ENCODE assay signal across 24 cellular contexts in genomic region chr12:2415568-2415944, GRCh38.
"Had no signal": no experiment of that assay in that cellular context is flagged by ENCODE, and none has a peak within 500 bp of the region (broad histone marks: within the 10 kb centered on the region; RNA-seq: fewer than 3 reads in every experiment).

No MANE protein-coding gene starts in this region.

- H3K4me3 Mint-ChIP-seq: activated CD4-positive, alpha-beta memory T cell treated with anti-CD3 and anti-CD28 coated beads, Interleukin-2, amount 10 ng/mL, durations not matched to agents 7 days and 5 days; activated CD4-positive, alpha-beta T cell treated with anti-CD3 and anti-CD28 coated beads, Interleukin-2, amount 10 ng/mL, durations not matched to agents 7 days and 5 days; activated T-cell treated with anti-CD3 and anti-CD28 coated beads, Interleukin-2, amount 50 U/mL, for 24 hours; activated T-helper 17 cell treated with anti-CD3 and anti-CD28 coated beads, Interleukin-2, amount 50 U/mL, for 72 hours; naive B cell had no signal

- H3K36me3 Mint-ChIP-seq: activated naive CD4-positive, alpha-beta T cell treated with anti-CD3 and anti-CD28 coated beads, Interleukin-2, amount 50 U/mL, for 72 hours; naive B cell had no signal

- H3K9me3 ChIP-seq: body of pancreas, upper lobe of left lung had no signal

- H2AFZ ChIP-seq: hepatocyte had no signal

- H3K27me3 ChIP-seq: body of pancreas, hepatocyte, upper lobe of left lung had no signal

- H3K79me2 ChIP-seq: hepatocyte had no signal

- FAIRE-seq: colon, frontal cortex had no signal

- H3K36me3 ChIP-seq: upper lobe of left lung, WERI-Rb-1 had no signal

- H3K27ac Mint-ChIP-seq: activated CD4-positive, alpha-beta memory T cell treated with anti-CD3 and anti-CD28 coated beads, Interleukin-2, amount 10 ng/mL, durations not matched to agents 7 days and 5 days; activated CD4-positive, alpha-beta T cell treated with anti-CD3 and anti-CD28 coated beads, Interleukin-2, amount 10 ng/mL, durations not matched to agents 7 days and 5 days; activated naive CD4-positive, alpha-beta T cell treated with anti-CD3 and anti-CD28 coated beads, Interleukin-2, amount 50 U/mL, for 72 hours; activated T-cell treated with anti-CD3 and anti-CD28 coated beads, Interleukin-2, amount 50 U/mL, for 24 hours; activated T-helper 17 cell treated with anti-CD3 and anti-CD28 coated beads, Interleukin-2, amount 50 U/mL, for 72 hours had no signal

- H3K4me3 ChIP-seq: body of pancreas, hepatocyte, upper lobe of left lung had no signal

- DNase-seq: activated CD4-positive, alpha-beta memory T cell treated with anti-CD3 and anti-CD28 coated beads, Interleukin-2, amount 10 ng/mL, durations not matched to agents 7 days and 5 days; activated CD4-positive, alpha-beta T cell treated with anti-CD3 and anti-CD28 coated beads, Interleukin-2, amount 10 ng/mL, durations not matched to agents 7 days and 5 days; activated CD4-positive, CD25-positive, alpha-beta regulatory T cell treated with anti-CD3 and anti-CD28 coated beads, Interleukin-2, amount 50 U/mL, for 72 hours; activated CD8-positive, alpha-beta memory T cell treated with anti-CD3 and anti-CD28 coated beads, Interleukin-2, amount 50 U/mL, for 48 hours; activated naive CD4-positive, alpha-beta T cell; activated T-cell treated with anti-CD3 and anti-CD28 coated beads, Interleukin-2, amount 50 U/mL, for 24 hours; body of pancreas; effector CD8-positive, alpha-beta T cell; islet precursor cell; left cardiac atrium; left ventricle myocardium superior; naive B cell; nucleus accumbens; right cardiac atrium; stimulated activated CD4-positive, alpha-beta T cell treated with anti-CD3 and anti-CD28 coated beads, Interleukin-12 subunit alpha, Interleukin-12 subunit beta, amount 100 ng/mL, for 4 hours; stimulated activated CD4-positive, alpha-beta T cell treated with anti-CD3 and anti-CD28 coated beads, Interleukin-4, amount 100 ng/mL, for 1 hour; stimulated activated naive CD8-positive, alpha-beta T cell treated with anti-CD3 and anti-CD28 coated beads, Interleukin-15, Interleukin-2, amounts not matched to agents 100 U/mL and 50 U/mL, for 24 hours; WERI-Rb-1 had no signal

- ATAC-seq: activated naive CD4-positive, alpha-beta T cell treated with anti-CD3 and anti-CD28 coated beads, Interleukin-2, amount 50 U/mL, for 72 hours; activated T-helper 17 cell treated with anti-CD3 and anti-CD28 coated beads, Interleukin-2, amount 50 U/mL, for 72 hours; body of pancreas; left ventricle myocardium superior; stimulated activated naive CD8-positive, alpha-beta T cell treated with anti-CD3 and anti-CD28 coated beads, Interleukin-15, Interleukin-2, amounts not matched to agents 100 U/mL and 50 U/mL, for 24 hours had no signal

- H3K27ac ChIP-seq: body of pancreas, hepatocyte, upper lobe of left lung, WERI-Rb-1 had no signal

- H3K9me3 Mint-ChIP-seq: activated CD4-positive, alpha-beta memory T cell treated with anti-CD3 and anti-CD28 coated beads, Interleukin-2, amount 10 ng/mL, durations not matched to agents 7 days and 5 days; activated CD4-positive, alpha-beta T cell treated with anti-CD3 and anti-CD28 coated beads, Interleukin-2, amount 10 ng/mL, durations not matched to agents 7 days and 5 days; activated naive CD4-positive, alpha-beta T cell treated with anti-CD3 and anti-CD28 coated beads, Interleukin-2, amount 50 U/mL, for 72 hours; activated T-cell treated with anti-CD3 and anti-CD28 coated beads, Interleukin-2, amount 50 U/mL, for 24 hours; activated T-helper 17 cell treated with anti-CD3 and anti-CD28 coated beads, Interleukin-2, amount 50 U/mL, for 72 hours had no signal

- H3K27me3 Mint-ChIP-seq: activated CD4-positive, alpha-beta memory T cell treated with anti-CD3 and anti-CD28 coated beads, Interleukin-2, amount 10 ng/mL, durations not matched to agents 7 days and 5 days; activated CD4-positive, alpha-beta T cell treated with anti-CD3 and anti-CD28 coated beads, Interleukin-2, amount 10 ng/mL, durations not matched to agents 7 days and 5 days; activated T-cell treated with anti-CD3 and anti-CD28 coated beads, Interleukin-2, amount 50 U/mL, for 24 hours had no signal

- H3K4me2 ChIP-seq: hepatocyte had no signal

- H3K4me1 Mint-ChIP-seq: activated CD4-positive, alpha-beta memory T cell treated with anti-CD3 and anti-CD28 coated beads, Interleukin-2, amount 10 ng/mL, durations not matched to agents 7 days and 5 days; activated CD4-positive, alpha-beta T cell treated with anti-CD3 and anti-CD28 coated beads, Interleukin-2, amount 10 ng/mL, durations not matched to agents 7 days and 5 days; activated T-helper 17 cell treated with anti-CD3 and anti-CD28 coated beads, Interleukin-2, amount 50 U/mL, for 72 hours; naive B cell had no signal

- H3K4me1 ChIP-seq: body of pancreas, upper lobe of left lung had no signal
